ENCODE assay signal across 17 cellular contexts in the genomic region with DNA sequence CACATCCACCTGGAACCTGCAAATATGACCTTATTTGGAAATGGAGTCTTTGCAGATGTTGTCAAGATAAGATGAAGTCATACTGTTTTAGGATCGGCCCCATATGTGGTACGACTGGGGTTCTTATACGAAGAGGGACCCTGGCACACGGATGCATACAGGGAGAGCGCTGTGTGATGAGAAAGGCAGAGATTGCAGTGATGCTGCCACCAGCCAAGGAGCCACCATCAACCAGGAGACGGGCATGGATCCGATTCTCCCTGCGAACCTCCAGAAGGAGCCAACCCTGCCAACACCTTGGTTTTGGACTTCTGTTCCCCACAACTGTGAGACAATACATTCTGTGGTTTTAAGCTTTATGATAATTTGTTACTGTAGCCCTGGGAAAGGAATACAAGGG. TPM values are rescaled to one million over a fixed set of nuclear protein-coding genes. Genes with fewer than 3 reads are reported as not detected.
DNase-seq lines count a peak whose midpoint lies in the region; ATAC-seq, FAIRE-seq and TF ChIP-seq lines count a peak whose summit lies in the region.
"Not testable (repeated sequence)": the region's sequence is repeated elsewhere in the genome, so short reads cannot be mapped to it uniquely, and the experiment has no call there.
"Had no signal": no experiment of that assay in that cellular context is flagged by ENCODE, and none has a peak within 500 bp of the region (broad histone marks: within the 10 kb centered on the region; RNA-seq: fewer than 3 reads in every experiment).

No MANE protein-coding gene starts in this region.

- TF ChIP-seq POLR2A in A549 (IDR thresholded peaks at IDR 0.05; ENCODE audit: low read length); HepG2 (IDR thresholded peaks at IDR 0.05; ENCODE audit: insufficient read depth in 1 of 2, low read depth in 2 of 2, low read length in 2 of 2): not testable (repeated sequence)

- in situ Hi-C loops in HepG2 (cut with HindIII; ENCODE audit: extremely low pct_ligation_motif_present, low pct_unique_long_range_greater_than_20kb) = not testable (repeated sequence)

- not testable (repeated sequence) for H4K20me1 ChIP-seq in MM.1S (ENCODE audit: insufficient read depth, low read length); keratinocyte (ENCODE audit: control insufficient read depth, extremely low read depth, insufficient read depth, low read length); HepG2 (ENCODE audit: insufficient read depth, low read length)

- not testable (repeated sequence) for H3K9me3 ChIP-seq in A549; MM.1S (replicated peaks; ENCODE audit: insufficient read depth, low read length); RWPE2 (ENCODE audit: severe bottlenecking); keratinocyte (ENCODE audit: control insufficient read depth, low read depth, low read length); HepG2 (ENCODE audit: low read length)

- not testable (repeated sequence) for H3K4me1 ChIP-seq in A549; RWPE2 (ENCODE audit: insufficient read depth, poor library complexity, severe bottlenecking); keratinocyte (ENCODE audit: control insufficient read depth, extremely low read depth, insufficient read depth, low read length); HepG2 (ENCODE audit: insufficient read depth, low read length)
- peaks cover 45% of the 10 kb centered on the region for H3K4me1 ChIP-seq in MM.1S (ENCODE audit: low read length)

- peak; percentile 13 for FAIRE-seq in A549 (lab: Jason Lieb, UNC)
- peak; percentile 45 for FAIRE-seq in GM19239 (lab: Jason Lieb, UNC)
- peak; percentile 97 for FAIRE-seq in bronchial epithelial cell (lab: Jason Lieb, UNC)
- FAIRE-seq in keratinocyte (lab: Jason Lieb, UNC) = peak; percentile 17
- peak; percentile 89 for FAIRE-seq in HepG2 (lab: Jason Lieb, UNC)

- peak overlapping the region; percentile 40 for H3K9ac ChIP-seq in MM.1S (ENCODE audit: low read length)
- H3K9ac ChIP-seq in keratinocyte (ENCODE audit: control insufficient read depth, extremely low read depth, insufficient read depth, low read length); HepG2 (ENCODE audit: insufficient read depth, low read depth, low read length): not testable (repeated sequence)

- not testable (repeated sequence) for TF ChIP-seq CTCF in A549 (IDR thresholded peaks at IDR 0.05); MM.1S (IDR thresholded peaks at IDR 0.05; ENCODE audit: low read length); RWPE2 (IDR thresholded peaks at IDR 0.05; ENCODE audit: poor library complexity, severe bottlenecking); bronchial epithelial cell (IDR thresholded peaks at IDR 0.05; ENCODE audit: insufficient read depth, low read length, severe bottlenecking); keratinocyte (optimal IDR thresholded peaks at IDR 0.05 in 1 of 3, IDR thresholded peaks at IDR 0.05 in 1 of 3, conservative IDR thresholded peaks at IDR 0.05 in 1 of 3; ENCODE audit: extremely low read depth in 1 of 3, insufficient read depth in 2 of 3, low read length in 3 of 3); HepG2 (CRISPR knock-in tag; IDR thresholded peaks at IDR 0.05)

- not testable (repeated sequence) for H3K4me2 ChIP-seq in A549; keratinocyte (ENCODE audit: control insufficient read depth, extremely low read depth, insufficient read depth, low read depth, low read length); HepG2 (ENCODE audit: low read depth, low read length)
- peak overlapping the region; percentile 33; the same call in 1 of the 2 replicates for H3K4me2 ChIP-seq in MM.1S (ENCODE audit: low read depth, low read length)

- DNase-seq in A549 (ENCODE audit: low read depth in 1 of 2, low spot score in 1 of 2); GM19239 (ENCODE audit: insufficient read length, low spot score); MM.1S; bronchial epithelial cell (ENCODE audit: low read depth); keratinocyte (ENCODE audit: low read depth, low spot score); HepG2 (ENCODE audit: low spot score): not testable (repeated sequence)
- DNase-seq in RWPE2 (ENCODE audit: low spot score) = peak; percentile 26
- DNase-seq in posterior vena cava (ENCODE audit: low spot score) = peak; percentile 58

- H3F3A ChIP-seq in MM.1S (ENCODE audit: insufficient read depth, low read length) = peaks cover 22% of the 10 kb centered on the region

- H3K27ac ChIP-seq in A549; RWPE2 (ENCODE audit: poor library complexity, severe bottlenecking); keratinocyte (ENCODE audit: control insufficient read depth, insufficient read depth, low read length); HepG2 (ENCODE audit: extremely low read length, insufficient read depth, low read length): not testable (repeated sequence)
- H3K27ac ChIP-seq in MM.1S (ENCODE audit: low read length) = peak overlapping the region; percentile 99

- BruUV-seq in HepG2 (replicated peaks; lab: Mats Ljungman, UMichigan) = not testable (repeated sequence)

- 0 out of 2 replicates have a peak overlapping the region, but pooled peaks have one; percentile 10 for H2AFZ ChIP-seq in MM.1S (ENCODE audit: low read length)
- not testable (repeated sequence) for H2AFZ ChIP-seq in keratinocyte (ENCODE audit: control insufficient read depth, low read length); HepG2 (ENCODE audit: low read length)

- H3K27me3 ChIP-seq in MM.1S (replicated peaks; ENCODE audit: insufficient read depth, low read length); RWPE2 (ENCODE audit: insufficient read depth, poor library complexity, severe bottlenecking); bronchial epithelial cell (ENCODE audit: control insufficient read depth, insufficient read depth, low read length); keratinocyte (ENCODE audit: control insufficient read depth, extremely low read depth, insufficient read depth, low read length); HepG2 (ENCODE audit: control insufficient read depth in 1 of 2, insufficient read depth in 2 of 2, low read length in 2 of 2): not testable (repeated sequence)

- not testable (repeated sequence) for TF ChIP-seq EP300 in A549 (IDR thresholded peaks at IDR 0.05); HepG2 (IDR thresholded peaks at IDR 0.05; ENCODE audit: low read depth in 2 of 2, low read length in 2 of 2); HepG2 (CRISPR knock-in tag; IDR thresholded peaks at IDR 0.05; ENCODE audit: borderline replicate concordance)

- H3K79me2 ChIP-seq in MM.1S (ENCODE audit: low read length); keratinocyte (ENCODE audit: control insufficient read depth, insufficient read depth, low read length); HepG2 (ENCODE audit: insufficient read depth, low read length): not testable (repeated sequence)

- H3K36me3 ChIP-seq in MM.1S (replicated peaks; ENCODE audit: insufficient read depth, low read length); RWPE2 (ENCODE audit: low read depth); bronchial epithelial cell (ENCODE audit: control insufficient read depth, insufficient read depth, low read length); keratinocyte (ENCODE audit: control insufficient read depth in 2 of 2, extremely low read depth in 1 of 2, insufficient read depth in 2 of 2, low read length in 2 of 2); HepG2 (replicated peaks in 1 of 2; ENCODE audit: control insufficient read depth in 1 of 2, insufficient read depth in 2 of 2, low read length in 2 of 2): not testable (repeated sequence)

- POLR2A ChIA-PET in A549 (lab: Yijun Ruan, JAX); HepG2 (lab: Yijun Ruan, JAX): not testable (repeated sequence)

- not testable (repeated sequence) for ATAC-seq in A549; RWPE2 (ENCODE audit: low read depth); HepG2

- CTCF ChIA-PET in A549 (lab: Yijun Ruan, JAX); HepG2 (lab: Yijun Ruan, JAX; ENCODE audit: low intra/inter-chr PET ratio, low total read pairs): not testable (repeated sequence)

- H3K9me1 ChIP-seq in keratinocyte (ENCODE audit: control insufficient read depth, extremely low read depth, insufficient read depth, low read length) = not testable (repeated sequence)

- not testable (repeated sequence) for H3K4me3 ChIP-seq in A549; MM.1S (ENCODE audit: low read length); RWPE2 (ENCODE audit: severe bottlenecking); bronchial epithelial cell (ENCODE audit: low read depth, low read length); keratinocyte (ENCODE audit: control insufficient read depth in 2 of 3, extremely low read depth in 1 of 3, insufficient read depth in 2 of 3, low read depth in 1 of 3, low read length in 3 of 3); HepG2 (replicated peaks in 1 of 3; ENCODE audit: insufficient read depth in 1 of 3, low read depth in 2 of 3, low read length in 3 of 3)

- dilution Hi-C loops in keratinocyte (cut with MboI; ENCODE audit: extremely low pct_ligation_motif_present, low sequenced_read_pairs) = not testable (repeated sequence)

- intact Hi-C loops in HepG2 (cut with micrococcal nuclease; ENCODE audit: unreplicated experiment); posterior vena cava (cut with DNase I): not testable (repeated sequence)

- TF ChIP-seq RAD21 in A549 (conservative IDR thresholded peaks at IDR 0.05 in 1 of 2, IDR thresholded peaks at IDR 0.05 in 1 of 2); HepG2 (CRISPR knock-in tag; IDR thresholded peaks at IDR 0.05): not testable (repeated sequence)

- 91% methylated on average over 8 of the region's 8 CpGs for WGBS in A549 (ENCODE audit: missing lambda C conversion rate)
- WGBS in HepG2 (ENCODE audit: low lambda C conversion rate) = 75% methylated on average over 8 of the region's 8 CpGs

- H3K9me2 ChIP-seq in MM.1S (replicated peaks; ENCODE audit: insufficient read depth, low read length) = not testable (repeated sequence)

RNA-seq across cellular contexts. Expression of gene GOLGA6L2, which starts 31.2 kb away (rescaled TPM):
- polyA plus RNA-seq in A549 (2011; rRNA removed) (not detected in 2 replicates), A549 (2017; fragmentation: RNase III; extraction: RNeasy Plus Mini Kit Qiagen cat#74134 plus additional on column Dnase treatment) (0.03 TPM in 1 of 3 replicates, not detected in the others), keratinocyte (not detected in 3 replicates), HepG2 (2011; rRNA removed) (not detected in 2 replicates)
- polyA plus RNA-seq in A549 (2012; cell fraction: cytosol; rRNA removed) = not detected in 2 replicates
- polyA plus RNA-seq in A549 (2012; cell fraction: nucleus; rRNA removed) = 0.17 TPM in 1 of 2 replicates, not detected in the other
- not detected in 2 replicates for polyA minus RNA-seq in A549 (2011; rRNA and poly(A)+ RNA removed)
- total RNA-seq in bronchial epithelial cell (not detected in 2 replicates), HepG2 (2016; rRNA removed; fragmentation: Illumina TruSeq; extraction: Trizol) (not detected in 2 replicates), posterior vena cava (not detected)
- not detected for polyA plus RNA-seq in keratinocyte (2011; ENCODE audit: low read depth)
- polyA plus RNA-seq in keratinocyte (2011; cell fraction: cytosol; rRNA removed) = not detected in 2 replicates
- not detected in 2 replicates for polyA plus RNA-seq in keratinocyte (2011; cell fraction: nucleus; rRNA removed)
- polyA plus RNA-seq in keratinocyte (2012; ENCODE audit: low replicate concordance) = not detected in 2 replicates
- not detected in 3 replicates for polyA minus RNA-seq in keratinocyte
- polyA minus RNA-seq in keratinocyte (2011; cell fraction: cytosol; rRNA and poly(A)+ RNA removed) = not detected
- polyA minus RNA-seq in keratinocyte (2011; cell fraction: nucleus; rRNA and poly(A)+ RNA removed) = not detected in 2 replicates
- not detected in 2 replicates for total RNA-seq in HepG2 (2016; cell fraction: cytosol; rRNA removed; fragmentation: Illumina TruSeq; extraction: Trizol; ENCODE audit: low read depth)
- not detected in 2 replicates for total RNA-seq in HepG2 (2016; cell fraction: insoluble cytoplasmic fraction; rRNA removed; fragmentation: Illumina TruSeq; extraction: Trizol)
- total RNA-seq in HepG2 (2016; cell fraction: membrane; rRNA removed; fragmentation: Illumina TruSeq; extraction: Trizol) = not detected in 2 replicates
- not detected in 2 replicates for total RNA-seq in HepG2 (2016; cell fraction: nucleus; rRNA removed; fragmentation: Illumina TruSeq; extraction: Trizol)
- not detected in 2 replicates for polyA plus RNA-seq in HepG2 (2011; cell fraction: cytosol; rRNA removed)
- not detected in 2 replicates for polyA plus RNA-seq in HepG2 (2011; cell fraction: nucleus; rRNA removed)
- polyA plus RNA-seq in HepG2 (2012) = not detected in 2 replicates
- not detected in 2 replicates for polyA plus RNA-seq in HepG2 (2016; cell fraction: cytosol; fragmentation: Illumina TruSeq; extraction: Trizol; ENCODE audit: low read depth)
- not detected in 2 replicates for polyA plus RNA-seq in HepG2 (2016; cell fraction: insoluble cytoplasmic fraction; fragmentation: Illumina TruSeq; extraction: Trizol; ENCODE audit: low read depth)
- polyA plus RNA-seq in HepG2 (2016; cell fraction: membrane; fragmentation: Illumina TruSeq; extraction: Trizol; ENCODE audit: low read depth) = not detected in 2 replicates
- not detected in 2 replicates for polyA plus RNA-seq in HepG2 (2016; cell fraction: nucleus; fragmentation: Illumina TruSeq; extraction: Trizol; ENCODE audit: insufficient read depth, low read depth)
- not detected in 2 replicates for polyA minus RNA-seq in HepG2 (2011; rRNA and poly(A)+ RNA removed; ENCODE audit: low replicate concordance)
- polyA minus RNA-seq in HepG2 (2011; cell fraction: cytosol; rRNA and poly(A)+ RNA removed) = not detected in 2 replicates
- polyA minus RNA-seq in HepG2 (2011; cell fraction: nucleus; rRNA and poly(A)+ RNA removed) = not detected in 2 replicates
- total RNA-seq: A172; A673; CD4-positive, alpha-beta memory T cell; CD4-positive, CD25-positive, alpha-beta regulatory T cell; CD8-positive, alpha-beta memory T cell; Daoy; G401 had no signal
- polyA plus RNA-seq: AG04450; CD14-positive monocyte; CD4-positive, alpha-beta memory T cell; CD4-positive, CD25-positive, alpha-beta regulatory T cell; CD8-positive, alpha-beta memory T cell had no signal
